In genomic region chr11:66280428-66280827, GRCh38 we compare ENCODE assay signal across 1 cellular context.
A peak's percentile ranks its signal among the peaks of the same experiment; 100 is the strongest.
TF ChIP-seq lines count a peak whose summit lies in the region.

No MANE protein-coding gene starts in this region.

TF ChIP-seq in IMR-90, 13 proteins besides CTCF, POLR2A, EP300 and RAD21:
- TF ChIP-seq MAZ (IDR thresholded peaks at IDR 0.05; ENCODE audit: borderline replicate concordance, low read depth, low read length) (0 out of 2 replicates have a peak, but pooled peaks have one; percentile 13), CHD1 (IDR thresholded peaks at IDR 0.05; ENCODE audit: low read depth, low read length) (no peak)
